ENCODE assay signal across 11 cellular contexts in the genomic region with DNA sequence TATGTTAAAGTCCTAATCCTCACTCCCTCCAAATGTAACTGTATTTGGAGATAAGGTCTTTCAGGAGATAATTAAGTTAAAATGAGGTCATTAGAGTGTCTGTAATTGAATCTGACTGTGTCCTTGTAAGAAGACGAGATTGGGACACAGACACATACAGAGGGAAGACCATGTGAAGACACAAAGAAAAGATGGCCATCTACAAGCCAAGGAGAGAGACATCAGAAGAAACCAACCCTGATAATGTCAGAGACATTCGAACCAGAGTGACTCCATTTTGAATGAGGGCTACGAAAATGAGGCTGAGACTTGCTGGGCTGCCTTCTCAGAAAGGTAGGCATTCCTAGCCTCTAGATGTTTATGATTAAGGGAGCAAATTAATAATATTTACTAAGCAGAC. TPM values are rescaled to one million over a fixed set of nuclear protein-coding genes. Genes with fewer than 3 reads are reported as not detected.
DNase-seq lines count a peak whose midpoint lies in the region; ATAC-seq and TF ChIP-seq lines count a peak whose summit lies in the region.
"Had no signal": no experiment of that assay in that cellular context is flagged by ENCODE, and none has a peak within 500 bp of the region (broad histone marks: within the 10 kb centered on the region; RNA-seq: fewer than 3 reads in every experiment).

No MANE protein-coding gene starts in this region.

- dilution Hi-C loops in mammary epithelial cell (cut with HindIII; ENCODE audit: low sequenced_read_pairs) = no loop called here

- H2AFZ ChIP-seq in mammary epithelial cell (ENCODE audit: low read depth, low read length) (peak overlapping the region; percentile 72), parathyroid adenoma (peak overlapping the region; percentile 18)

- no peak overlapping the region for H3K9ac ChIP-seq in mammary epithelial cell (ENCODE audit: insufficient read depth, low read length)
- H3K9ac ChIP-seq in parathyroid adenoma = no peak overlapping the region

- no peaks in the 10 kb centered on the region for H3K79me2 ChIP-seq in mammary epithelial cell (ENCODE audit: insufficient read depth, low read length)
- H3K79me2 ChIP-seq in parathyroid adenoma = no peaks in the 10 kb centered on the region

- BruUV-seq in mammary epithelial cell (replicated peaks; lab: Mats Ljungman, UMichigan) = no TSS peak

- H3K4me1 Mint-ChIP-seq in CD8-positive, alpha-beta T cell (ENCODE audit: low read depth) = peaks cover 31% of the 10 kb centered on the region

- peaks cover 7% of the 10 kb centered on the region for H3K36me3 ChIP-seq in CD8-positive, alpha-beta T cell (ENCODE audit: insufficient read depth, low read length)
- H3K36me3 ChIP-seq in mammary epithelial cell (ENCODE audit: insufficient read depth, low read length) (no peaks in the 10 kb centered on the region), parathyroid adenoma (ENCODE audit: control insufficient read depth, insufficient read depth, low read length) (no peaks in the 10 kb centered on the region)

- no peaks in the 10 kb centered on the region for H4K20me1 ChIP-seq in mammary epithelial cell (ENCODE audit: insufficient read depth, low read length)

- H3K36me3 Mint-ChIP-seq in CD8-positive, alpha-beta T cell = peaks cover 19% of the 10 kb centered on the region

- H3K27me3 Mint-ChIP-seq in CD8-positive, alpha-beta T cell (ENCODE audit: low read depth) = no peaks in the 10 kb centered on the region

- POLR2A ChIA-PET in CD8-positive, alpha-beta T cell (lab: Charles Lee) = no interaction called here

- TF ChIP-seq POLR2A in NB4 (IDR thresholded peaks at IDR 0.05; ENCODE audit: extremely low read depth, insufficient read length) = no peak

- CTCF ChIA-PET in CD8-positive, alpha-beta T cell (lab: Charles Lee) = no interaction called here
- CTCF ChIA-PET in mammary epithelial cell (lab: Charles Lee; ENCODE audit: low non-redundant PET) = no interaction called here

- peak overlapping the region; percentile 94 for H3K4me3 Mint-ChIP-seq in CD8-positive, alpha-beta T cell

- DNase-seq in CD8-positive, alpha-beta T cell = no peak
- no peak for DNase-seq in NB4 (ENCODE audit: low read depth)
- DNase-seq in mammary epithelial cell = no peak
- DNase-seq in stimulated activated CD4-positive, alpha-beta T cell treated with anti-CD3 and anti-CD28 coated beads, Interleukin-15, amount 100 ng/mL, for 24 hours = no peak
- no peak for DNase-seq in NK-92 (lab: John Stamatoyannopoulos, UW; ENCODE audit: unreplicated experiment)
- no peak for DNase-seq in NCI-H446 treated with DMSO at 0.1 percent for 48 hours (lab: John Stamatoyannopoulos, UW)
- DNase-seq: DMS79 treated with DMSO at 0.1 percent for 48 hours; H7; stimulated activated CD4-positive, alpha-beta T cell treated with anti-CD3 and anti-CD28 coated beads, Interleukin-4, amount 100 ng/mL, for 24 hours had no signal

- peaks cover 2% of the 10 kb centered on the region for H3K9me3 Mint-ChIP-seq in CD8-positive, alpha-beta T cell

- TF ChIP-seq CTCF in CD8-positive, alpha-beta T cell (IDR thresholded peaks at IDR 0.05) = no peak
- TF ChIP-seq CTCF in NB4 (IDR thresholded peaks at IDR 0.05; ENCODE audit: low read depth, low read length) (no peak), mammary epithelial cell (conservative IDR thresholded peaks at IDR 0.05 in 1 of 2, IDR thresholded peaks at IDR 0.05 in 1 of 2; ENCODE audit: extremely low read depth in 1 of 2, insufficient read depth in 1 of 2, low read depth in 1 of 2, low read length in 2 of 2) (no peak), parathyroid adenoma (IDR thresholded peaks at IDR 0.05) (no peak)

- WGBS in mammary epithelial cell (ENCODE audit: low coverage, missing lambda C conversion rate) = 97% methylated on average over 3 of the region's 3 CpGs

- peak overlapping the region; percentile 61 for H3K4me3 ChIP-seq in CD8-positive, alpha-beta T cell (ENCODE audit: low read depth, low read length)
- H3K4me3 ChIP-seq in NB4 (ENCODE audit: low read depth, low read length) (peak overlapping the region; percentile 57), mammary epithelial cell (replicated peaks in 1 of 3; ENCODE audit: insufficient read depth in 1 of 3, low read depth in 2 of 3, low read length in 3 of 3) (no peak overlapping the region), parathyroid adenoma (ENCODE audit: low read depth, low read length) (no peak overlapping the region)

- intact Hi-C loops in CD8-positive, alpha-beta T cell (cut with DNase I, micrococcal nuclease) = loop anchor here in 1 of 2 experiments (1.0 to 5.0 kb wide), 2 partner anchors 30 to 854 kb away; a partner anchor contains a TSS
- intact Hi-C loops in mammary epithelial cell (cut with micrococcal nuclease) = no loop called here

- H3K4me1 ChIP-seq in CD8-positive, alpha-beta T cell (ENCODE audit: insufficient read depth, low read length) = peaks cover 23% of the 10 kb centered on the region
- H3K4me1 ChIP-seq in mammary epithelial cell (ENCODE audit: insufficient read depth, low read length) (peaks cover 5% of the 10 kb centered on the region), parathyroid adenoma (no peaks in the 10 kb centered on the region)

- H3K27me3 ChIP-seq in CD8-positive, alpha-beta T cell (ENCODE audit: insufficient read depth, low read length) = no peaks in the 10 kb centered on the region
- H3K27me3 ChIP-seq in mammary epithelial cell (ENCODE audit: insufficient read depth, low read length) (no peaks in the 10 kb centered on the region), parathyroid adenoma (ENCODE audit: control insufficient read depth, insufficient read depth, low read length) (no peaks in the 10 kb centered on the region)

- H3K9me3 ChIP-seq in CD8-positive, alpha-beta T cell (ENCODE audit: low read length) = no peaks in the 10 kb centered on the region
- no peaks in the 10 kb centered on the region for H3K9me3 ChIP-seq in mammary epithelial cell (replicated peaks; ENCODE audit: insufficient read depth, low read length)
- no peaks in the 10 kb centered on the region for H3K9me3 ChIP-seq in parathyroid adenoma (ENCODE audit: control insufficient read depth, low read length)

- peak overlapping the region; percentile 94 for H3K27ac Mint-ChIP-seq in CD8-positive, alpha-beta T cell

- H3K27ac ChIP-seq in CD8-positive, alpha-beta T cell (ENCODE audit: low read depth, low read length) = peak overlapping the region; percentile 44
- H3K27ac ChIP-seq in mammary epithelial cell (ENCODE audit: insufficient read depth, low read depth, low read length) (no peak overlapping the region), parathyroid adenoma (no peak overlapping the region)

- H3K4me2 ChIP-seq in mammary epithelial cell (ENCODE audit: insufficient read depth, low read depth, low read length) (peak overlapping the region; percentile 94), parathyroid adenoma (ENCODE audit: low read length) (peak overlapping the region; percentile 29)

- no peak for ATAC-seq in CD8-positive, alpha-beta T cell
- ATAC-seq in GM18867 (IDR thresholded peaks at IDR 0.05; ENCODE audit: unreplicated experiment) = no peak

- in situ Hi-C loops in mammary epithelial cell (cut with MboI; ENCODE audit: low sequenced_read_pairs in 2 of 2) = no loop called here

RNA-seq across cellular contexts. Expression of a gene that starts 0.5 kb away (rescaled TPM):
- total RNA-seq in CD8-positive, alpha-beta T cell = 1 to 10 TPM; 4.2 to 6.8 TPM
- total RNA-seq in mammary epithelial cell = 1 to 10 TPM; 4.2 to 6.7 TPM
- 0.56 TPM for polyA plus RNA-seq in mammary epithelial cell
- 1.4 TPM for polyA minus RNA-seq in mammary epithelial cell
- total RNA-seq: H7 had no signal

RNA-seq across cellular contexts. Expression of a gene that starts 30.9 kb away (rescaled TPM):
- 10 to 100 TPM; 23.5 to 23.8 TPM for total RNA-seq in CD8-positive, alpha-beta T cell
- 10 to 100 TPM in 1 of 2 donors, 1 to 10 TPM in 1; 9.9 to 12.0 TPM for total RNA-seq in mammary epithelial cell
- 3.7 TPM for polyA plus RNA-seq in mammary epithelial cell
- polyA minus RNA-seq in mammary epithelial cell = 5.6 TPM

Comparison
In these comparisons a context has a peak if more than half of its experiments do, and no peak if none do; other contexts are left out.
1. H3K4me3 ChIP-seq: peak in CD8-positive, alpha-beta T cell (single experiment) and NB4 (single experiment); none in mammary epithelial cell (0 of 3) and parathyroid adenoma (single experiment).